12 cellular contexts compared by ENCODE assay signal in the genomic region with DNA sequence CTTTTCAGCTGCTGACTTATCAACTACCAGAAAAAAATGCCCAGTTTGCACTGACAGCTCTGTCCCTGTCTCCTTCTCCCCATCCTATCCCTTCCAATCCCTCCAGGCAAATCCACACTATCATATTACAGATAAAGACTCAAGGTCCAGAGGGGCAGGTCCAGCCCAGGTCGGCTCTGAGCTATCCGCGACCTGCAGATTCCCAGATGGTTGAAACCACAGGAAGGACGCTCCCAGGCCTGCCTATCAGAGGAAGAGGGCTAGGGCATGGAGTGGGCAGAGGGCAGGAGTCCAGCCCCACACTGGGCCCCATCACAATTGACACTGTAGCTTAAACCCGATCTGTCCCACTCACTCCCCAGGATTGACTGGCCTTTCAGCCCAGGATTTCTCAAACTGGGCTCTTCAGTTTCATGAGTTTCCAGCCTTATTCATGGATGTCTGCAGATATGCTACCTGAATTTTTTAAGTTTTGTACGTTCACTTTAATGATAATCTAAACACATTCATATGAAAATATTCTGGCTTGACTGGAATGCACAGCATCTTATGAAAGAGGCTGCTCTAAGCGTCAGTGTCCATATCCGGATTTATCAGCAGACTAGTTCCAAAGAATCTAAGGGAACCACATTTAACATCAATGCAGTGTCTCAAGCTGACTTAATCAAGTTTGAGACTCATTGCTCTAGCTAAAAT. TPM values are rescaled to one million over a fixed set of nuclear protein-coding genes. Genes with fewer than 3 reads are reported as not detected.
DNase-seq lines count a peak whose midpoint lies in the region; ATAC-seq and TF ChIP-seq lines count a peak whose summit lies in the region.
"Had no signal": no experiment of that assay in that cellular context is flagged by ENCODE, and none has a peak within 500 bp of the region (broad histone marks: within the 10 kb centered on the region; RNA-seq: fewer than 3 reads in every experiment).

No MANE protein-coding gene starts in this region.

- H3K9ac ChIP-seq in BLaER1 treated with 17β-estradiol and CSF1 and Interleukin-3, amounts not matched to agents 10 nM and 100 nM = peak overlapping the region in 9 of 11 experiments; percentile 20 to 76 (median 44); a peak in 13 of 22 replicates

- TF ChIP-seq POLR2A in NB4 (IDR thresholded peaks at IDR 0.05; ENCODE audit: extremely low read depth, insufficient read length) = no peak
- TF ChIP-seq POLR2A in uterus (IDR thresholded peaks at IDR 0.05) = no peak

- H3K4me2 ChIP-seq in BLaER1 treated with 17β-estradiol and CSF1 and Interleukin-3, amounts not matched to agents 10 nM and 100 nM = peak overlapping the region; percentile 71 to 96 (median 88)

- intact Hi-C loops in uterus (cut with DNase I; ENCODE audit: low total_unique reads) = no loop called here

- peaks cover 64 to 96% (median 73%) of the 10 kb centered on the region in 10 experiments for H3K4me1 ChIP-seq in BLaER1 treated with 17β-estradiol and CSF1 and Interleukin-3, amounts not matched to agents 10 nM and 100 nM
- H3K4me1 ChIP-seq in foreskin keratinocyte (no peaks in the 10 kb centered on the region), uterus (no peaks in the 10 kb centered on the region)

- H3K27me3 ChIP-seq in BLaER1 treated with 17β-estradiol and CSF1 and Interleukin-3, amounts not matched to agents 10 nM and 100 nM = no peaks in the 10 kb centered on the region
- no peaks in the 10 kb centered on the region for H3K27me3 ChIP-seq in foreskin keratinocyte
- H3K27me3 ChIP-seq in uterus = no peaks in the 10 kb centered on the region

- peak overlapping the region in 1 of 3 experiments; percentile 14 for H3K4me3 Mint-ChIP-seq in nephron
- H3K4me3 Mint-ChIP-seq: brain; CD4-positive, alpha-beta T cell had no signal

- peak overlapping the region in 10 of 11 experiments; percentile 14 to 84 (median 62); a peak in 15 of 22 replicates for H3K27ac ChIP-seq in BLaER1 treated with 17β-estradiol and CSF1 and Interleukin-3, amounts not matched to agents 10 nM and 100 nM
- no peak overlapping the region for H3K27ac ChIP-seq in foreskin keratinocyte
- H3K27ac ChIP-seq in uterus = peak overlapping the region in 1 of 2 donors; percentile 2

- peak overlapping the region in 3 of 10 experiments; percentile 33 to 38 (median 37); a peak in 6 of 20 replicates for H3K4me3 ChIP-seq in BLaER1 treated with 17β-estradiol and CSF1 and Interleukin-3, amounts not matched to agents 10 nM and 100 nM
- peak overlapping the region; percentile 12 for H3K4me3 ChIP-seq in NB4 (ENCODE audit: low read depth, low read length)
- no peak overlapping the region for H3K4me3 ChIP-seq in uterus

- ATAC-seq in foreskin keratinocyte = no peak
- ATAC-seq in GM18861 (IDR thresholded peaks at IDR 0.05; ENCODE audit: unreplicated experiment) = no peak

- H4K20me1 ChIP-seq in BLaER1 treated with 17β-estradiol and CSF1 and Interleukin-3, amounts not matched to agents 10 nM and 100 nM = no peaks in the 10 kb centered on the region

- H3K27ac Mint-ChIP-seq in nephron = peak overlapping the region; percentile 50 to 81 (median 76)
- H3K27ac Mint-ChIP-seq: CD4-positive, alpha-beta T cell had no signal

- TF ChIP-seq CTCF in NB4 (IDR thresholded peaks at IDR 0.05; ENCODE audit: low read depth, low read length) = no peak
- no peak for TF ChIP-seq CTCF in nephron (IDR thresholded peaks at IDR 0.05; ENCODE audit: unreplicated experiment in 3 of 3)
- TF ChIP-seq CTCF in foreskin keratinocyte (conservative IDR thresholded peaks at IDR 0.05) = no peak
- no peak for TF ChIP-seq CTCF in uterus (IDR thresholded peaks at IDR 0.05)

- H3K9me3 Mint-ChIP-seq in nephron = no peaks in the 10 kb centered on the region
- H3K9me3 Mint-ChIP-seq: CD4-positive, alpha-beta T cell had no signal

- DNase-seq in NB4 (ENCODE audit: low read depth) (no peak), fibroblast of gingiva (ENCODE audit: low read depth) (peak; percentile 62), foreskin keratinocyte (no peak), uterus (no peak), retina (no peak)
- DNase-seq: activated CD4-positive, alpha-beta T cell treated with anti-CD3 and anti-CD28 coated beads, Interleukin-2, amount 50 U/mL, for 1 hour; CD4-positive, alpha-beta T cell; NCI-H2081 had no signal

- no peaks in the 10 kb centered on the region for H3K36me3 Mint-ChIP-seq in nephron (ENCODE audit: low read depth)
- H3K36me3 Mint-ChIP-seq: brain had no signal

- peaks cover 10% of the 10 kb centered on the region for H3K27me3 Mint-ChIP-seq in nephron (ENCODE audit: low read depth)
- H3K27me3 Mint-ChIP-seq: CD4-positive, alpha-beta T cell had no signal

- H3K9me3 ChIP-seq in BLaER1 treated with 17β-estradiol and CSF1 and Interleukin-3, amounts not matched to agents 10 nM and 100 nM (replicated peaks in 1 of 11) = peaks cover 0 to 12% (median 0%) of the 10 kb centered on the region in 11 experiments; a peak in 4 of 22 replicates
- H3K9me3 ChIP-seq in uterus = no peaks in the 10 kb centered on the region

- no peaks in the 10 kb centered on the region for H3K36me3 ChIP-seq in BLaER1 treated with 17β-estradiol and CSF1 and Interleukin-3, amounts not matched to agents 10 nM and 100 nM
- H3K36me3 ChIP-seq in uterus = no peaks in the 10 kb centered on the region

- H3K4me1 Mint-ChIP-seq in nephron = peaks cover 52% of the 10 kb centered on the region

RNA-seq across cellular contexts. Expression of gene FCHSD2, which starts 16.4 kb away (rescaled TPM):
- total RNA-seq in foreskin keratinocyte = 14.7 and 15.4 TPM in 2 replicates
- 5.0 and 5.1 TPM in 2 replicates for polyA plus RNA-seq in foreskin keratinocyte
- 10 to 100 TPM; 13.6 to 73.9 (median 27.7) TPM for total RNA-seq in uterus

RNA-seq across cellular contexts. Expression of gene P2RY2, which starts 59.6 kb away (rescaled TPM):
- total RNA-seq in foreskin keratinocyte = 5.1 and 6.3 TPM in 2 replicates
- polyA plus RNA-seq in foreskin keratinocyte = 4.1 and 4.2 TPM in 2 replicates
- 1 to 10 TPM in 2 of 4 donors, under 1 TPM in 1, not detected in 1; 0.98 to 3.1 (median 2.8) TPM for total RNA-seq in uterus
- total RNA-seq: CD4-positive, alpha-beta T cell had no signal
